ENCODE assay signal across 1 cellular context in the genomic region with DNA sequence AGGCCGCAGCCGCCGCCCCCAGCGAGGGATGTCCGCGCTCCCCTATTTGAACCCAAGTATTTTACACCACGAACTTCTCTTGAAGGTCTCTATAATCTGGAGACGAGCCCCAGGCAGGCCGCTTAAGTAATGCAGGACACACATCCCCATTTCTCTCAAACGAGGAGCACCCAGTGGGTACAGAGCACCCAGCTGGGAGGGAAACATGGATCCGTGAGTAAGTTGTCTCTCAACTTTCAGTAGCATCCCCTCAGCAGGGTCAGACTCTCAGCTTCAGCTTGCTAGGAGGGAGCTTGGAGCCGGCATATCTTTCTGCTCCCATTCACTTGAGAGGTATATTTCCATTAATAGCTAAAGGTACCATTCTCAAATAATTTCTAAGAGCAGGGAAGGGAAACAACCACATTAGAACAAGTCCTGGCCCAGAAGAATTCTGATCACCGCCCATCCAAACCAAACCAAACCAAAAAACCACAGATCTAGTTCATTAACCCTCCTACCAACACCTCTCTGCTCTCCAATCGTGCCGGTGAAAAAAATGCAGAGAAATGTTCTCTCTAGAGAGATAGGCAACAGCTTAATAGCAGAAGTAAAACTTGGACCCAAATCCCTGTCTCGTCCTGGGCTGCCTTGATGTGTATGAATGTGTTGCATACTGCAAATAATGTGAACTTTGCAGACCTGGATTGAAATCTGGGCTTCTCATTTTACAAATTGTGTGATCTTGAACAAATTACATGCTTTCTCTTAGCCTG.
TF ChIP-seq lines count a peak whose summit lies in the region.

No MANE protein-coding gene starts in this region.

TF ChIP-seq in K562, 482 proteins besides CTCF, POLR2A, EP300 and RAD21 (continued from another document):
- TF ChIP-seq, protein P1, sequence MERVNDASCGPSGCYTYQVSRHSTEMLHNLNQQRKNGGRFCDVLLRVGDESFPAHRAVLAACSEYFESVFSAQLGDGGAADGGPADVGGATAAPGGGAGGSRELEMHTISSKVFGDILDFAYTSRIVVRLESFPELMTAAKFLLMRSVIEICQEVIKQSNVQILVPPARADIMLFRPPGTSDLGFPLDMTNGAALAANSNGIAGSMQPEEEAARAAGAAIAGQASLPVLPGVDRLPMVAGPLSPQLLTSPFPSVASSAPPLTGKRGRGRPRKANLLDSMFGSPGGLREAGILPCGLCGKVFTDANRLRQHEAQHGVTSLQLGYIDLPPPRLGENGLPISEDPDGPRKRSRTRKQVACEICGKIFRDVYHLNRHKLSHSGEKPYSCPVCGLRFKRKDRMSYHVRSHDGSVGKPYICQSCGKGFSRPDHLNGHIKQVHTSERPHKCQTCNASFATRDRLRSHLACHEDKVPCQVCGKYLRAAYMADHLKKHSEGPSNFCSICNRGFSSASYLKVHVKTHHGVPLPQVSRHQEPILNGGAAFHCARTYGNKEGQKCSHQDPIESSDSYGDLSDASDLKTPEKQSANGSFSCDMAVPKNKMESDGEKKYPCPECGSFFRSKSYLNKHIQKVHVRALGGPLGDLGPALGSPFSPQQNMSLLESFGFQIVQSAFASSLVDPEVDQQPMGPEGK (CRISPR knock-in tag; IDR thresholded peaks at IDR 0.05; ENCODE audit: borderline replicate concordance): no peak
- TF ChIP-seq, protein P2, sequence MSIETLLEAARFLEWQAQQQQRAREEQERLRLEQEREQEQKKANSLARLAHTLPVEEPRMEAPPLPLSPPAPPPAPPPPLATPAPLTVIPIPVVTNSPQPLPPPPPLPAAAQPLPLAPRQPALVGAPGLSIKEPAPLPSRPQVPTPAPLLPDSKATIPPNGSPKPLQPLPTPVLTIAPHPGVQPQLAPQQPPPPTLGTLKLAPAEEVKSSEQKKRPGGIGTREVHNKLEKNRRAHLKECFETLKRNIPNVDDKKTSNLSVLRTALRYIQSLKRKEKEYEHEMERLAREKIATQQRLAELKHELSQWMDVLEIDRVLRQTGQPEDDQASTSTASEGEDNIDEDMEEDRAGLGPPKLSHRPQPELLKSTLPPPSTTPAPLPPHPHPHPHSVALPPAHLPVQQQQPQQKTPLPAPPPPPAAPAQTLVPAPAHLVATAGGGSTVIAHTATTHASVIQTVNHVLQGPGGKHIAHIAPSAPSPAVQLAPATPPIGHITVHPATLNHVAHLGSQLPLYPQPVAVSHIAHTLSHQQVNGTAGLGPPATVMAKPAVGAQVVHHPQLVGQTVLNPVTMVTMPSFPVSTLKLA (conservative IDR thresholded peaks at IDR 0.05): 0 out of 4 replicates have a peak, but pooled peaks of 1 of the 2 experiments have one; percentile 5
- peak; percentile 28; the same call in 1 of the 2 replicates for TF ChIP-seq CTBP1 (IDR thresholded peaks at IDR 0.05; ENCODE audit: borderline replicate concordance)
- 0 out of 4 replicates have a peak, but pooled peaks of 1 of the 2 experiments have one; percentile 0 for TF ChIP-seq SRF (CRISPR knock-in tag; IDR thresholded peaks at IDR 0.05)
- TF ChIP-seq HNRNPLL (IDR thresholded peaks at IDR 0.05; ENCODE audit: low read depth, low read length, poor library complexity, severe bottlenecking): peak; percentile 44
- TF ChIP-seq CXXC5 (CRISPR knock-in tag; IDR thresholded peaks at IDR 0.05): 0 out of 2 replicates have a peak, but pooled peaks have one; percentile 11
- TF ChIP-seq SIN3A (IDR thresholded peaks at IDR 0.05; ENCODE audit: borderline replicate concordance in 2 of 2, control insufficient read depth in 1 of 2, low read depth in 2 of 2, low read length in 2 of 2): peak in 1 of 2 experiments; percentile 34; a peak in 1 of 4 replicates
- TF ChIP-seq JUND (IDR thresholded peaks at IDR 0.05; ENCODE audit: borderline replicate concordance, low read depth, low read length): no peak
- no peak for TF ChIP-seq JUND (tag; IDR thresholded peaks at IDR 0.05; ENCODE audit: borderline replicate concordance, low read depth, low read length)
- TF ChIP-seq, protein P3, sequence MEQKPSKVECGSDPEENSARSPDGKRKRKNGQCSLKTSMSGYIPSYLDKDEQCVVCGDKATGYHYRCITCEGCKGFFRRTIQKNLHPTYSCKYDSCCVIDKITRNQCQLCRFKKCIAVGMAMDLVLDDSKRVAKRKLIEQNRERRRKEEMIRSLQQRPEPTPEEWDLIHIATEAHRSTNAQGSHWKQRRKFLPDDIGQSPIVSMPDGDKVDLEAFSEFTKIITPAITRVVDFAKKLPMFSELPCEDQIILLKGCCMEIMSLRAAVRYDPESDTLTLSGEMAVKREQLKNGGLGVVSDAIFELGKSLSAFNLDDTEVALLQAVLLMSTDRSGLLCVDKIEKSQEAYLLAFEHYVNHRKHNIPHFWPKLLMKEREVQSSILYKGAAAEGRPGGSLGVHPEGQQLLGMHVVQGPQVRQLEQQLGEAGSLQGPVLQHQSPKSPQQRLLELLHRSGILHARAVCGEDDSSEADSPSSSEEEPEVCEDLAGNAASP (IDR thresholded peaks at IDR 0.05): no peak
- TF ChIP-seq TFAP4 (CRISPR knock-in tag; IDR thresholded peaks at IDR 0.05; ENCODE audit: borderline replicate concordance): peak; percentile 11; the same call in 1 of the 2 replicates
- TF ChIP-seq ZBTB7A (IDR thresholded peaks at IDR 0.05; ENCODE audit: borderline replicate concordance, control insufficient read depth, low read depth, low read length): 0 out of 2 replicates have a peak, but pooled peaks have one; percentile 5
